Comparison of ENCODE assay signal across 8 cellular contexts in the genomic region with DNA sequence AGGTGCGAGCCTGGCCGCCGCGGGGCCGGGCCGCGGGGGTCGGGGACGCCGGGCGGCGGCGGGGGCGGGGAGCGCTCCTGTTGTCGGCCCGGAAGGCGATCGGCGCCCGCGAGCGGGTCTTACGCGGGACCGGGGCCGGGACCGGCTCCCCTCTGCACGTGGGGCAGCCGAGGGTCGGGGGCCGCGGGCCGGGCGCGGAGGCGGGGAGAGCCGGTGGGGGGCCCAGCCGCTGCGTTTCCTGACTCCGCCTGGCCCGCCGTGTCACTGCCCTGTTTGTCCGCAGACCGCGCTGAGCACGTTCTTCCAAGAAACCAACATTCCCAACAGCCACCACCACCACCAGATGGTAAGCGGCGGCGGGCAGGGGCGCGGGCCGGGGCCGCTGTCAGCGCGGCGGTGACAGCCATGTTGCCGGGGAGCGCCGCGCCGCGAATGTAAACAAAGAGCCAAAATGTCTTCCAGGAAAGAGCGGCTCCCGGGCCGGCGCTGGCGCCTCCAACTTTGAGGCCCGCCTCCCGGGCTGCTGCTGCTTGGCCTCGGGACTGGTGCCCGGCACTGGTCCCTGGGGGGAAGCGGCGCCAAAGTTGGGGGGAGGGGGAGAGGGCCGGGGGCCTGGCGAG. TPM values are rescaled to one million over a fixed set of nuclear protein-coding genes. Genes with fewer than 3 reads are reported as not detected.
A peak's percentile ranks its signal among the peaks of the same experiment; 100 is the strongest.
DNase-seq lines count a peak whose midpoint lies in the region; ATAC-seq and TF ChIP-seq lines count a peak whose summit lies in the region.

No MANE protein-coding gene starts in this region.

- H3K36me3 Mint-ChIP-seq in activated T-helper 17 cell treated with anti-CD3 and anti-CD28 coated beads, Interleukin-2, amount 50 U/mL, for 72 hours (ENCODE audit: low read depth): peaks cover 58% of the 10 kb centered on the region
- H3K36me3 Mint-ChIP-seq in nephron progenitor cell (ENCODE audit: low read depth): peaks cover 16% of the 10 kb centered on the region

- peak; percentile 60 to 70 for DNase-seq in NCI-H2081 (lab: John Stamatoyannopoulos, UW)
- no peak for DNase-seq in NCI-H2081 treated with DMSO at 0.1 percent for 48 hours (lab: John Stamatoyannopoulos, UW)
- peak; percentile 29 for DNase-seq in NCI-H226
- DNase-seq in fibroblast of peridontal ligament (ENCODE audit: extremely low read depth): peak; percentile 50
- DNase-seq in nephron progenitor cell: peak; percentile 73
- no peak for DNase-seq in OCI-M2 (lab: John Stamatoyannopoulos, UW; ENCODE audit: unreplicated experiment)

- no peak for TF ChIP-seq CTCF in nephron progenitor cell (IDR thresholded peaks at IDR 0.05)

- peak overlapping the region; percentile 96 for H3K4me3 Mint-ChIP-seq in activated T-helper 17 cell treated with anti-CD3 and anti-CD28 coated beads, Interleukin-2, amount 50 U/mL, for 72 hours
- H3K4me3 Mint-ChIP-seq in nephron progenitor cell: peak overlapping the region; percentile 89

- H3K27ac Mint-ChIP-seq in activated T-helper 17 cell treated with anti-CD3 and anti-CD28 coated beads, Interleukin-2, amount 50 U/mL, for 72 hours: peak overlapping the region; percentile 96
- H3K27ac Mint-ChIP-seq in nephron progenitor cell: no peak overlapping the region

- ATAC-seq in activated T-helper 17 cell treated with anti-CD3 and anti-CD28 coated beads, Interleukin-2, amount 50 U/mL, for 72 hours (replicated peaks): no peak
- no peak for ATAC-seq in HG03565 (IDR thresholded peaks at IDR 0.05; ENCODE audit: unreplicated experiment)

- H3K4me1 Mint-ChIP-seq in activated T-helper 17 cell treated with anti-CD3 and anti-CD28 coated beads, Interleukin-2, amount 50 U/mL, for 72 hours: peaks cover 29% of the 10 kb centered on the region
- H3K4me1 Mint-ChIP-seq in nephron progenitor cell: peaks cover 61% of the 10 kb centered on the region

- no peaks in the 10 kb centered on the region for H3K9me3 Mint-ChIP-seq in activated T-helper 17 cell treated with anti-CD3 and anti-CD28 coated beads, Interleukin-2, amount 50 U/mL, for 72 hours
- no peaks in the 10 kb centered on the region for H3K9me3 Mint-ChIP-seq in nephron progenitor cell

- H3K27me3 Mint-ChIP-seq in activated T-helper 17 cell treated with anti-CD3 and anti-CD28 coated beads, Interleukin-2, amount 50 U/mL, for 72 hours: no peaks in the 10 kb centered on the region
- H3K27me3 Mint-ChIP-seq in nephron progenitor cell (ENCODE audit: low read depth, poor library complexity): peaks cover 7% of the 10 kb centered on the region

RNA-seq across cellular contexts. Expression of a gene that starts 0.6 kb away (rescaled TPM):
- 100 to 1,000 TPM; 173 to 187 TPM for total RNA-seq in activated T-helper 17 cell treated with anti-CD3 and anti-CD28 coated beads, Interleukin-2, amount 50 U/mL, for 72 hours

RNA-seq across cellular contexts. Expression of a gene that starts 25.4 kb away (rescaled TPM):
- 10 to 100 TPM; 15.5 to 17.4 TPM for total RNA-seq in activated T-helper 17 cell treated with anti-CD3 and anti-CD28 coated beads, Interleukin-2, amount 50 U/mL, for 72 hours

RNA-seq across cellular contexts. Expression of a gene that starts 42.3 kb away (rescaled TPM):
- total RNA-seq in activated T-helper 17 cell treated with anti-CD3 and anti-CD28 coated beads, Interleukin-2, amount 50 U/mL, for 72 hours: 1 to 10 TPM in 1 of 2 donors, under 1 TPM in 1; 0.85 to 2.1 TPM

Comparison
In these comparisons a context has a peak if more than half of its experiments do, and no peak if none do; other contexts are left out.
1. DNase-seq: peak in NCI-H2081 (2 of 2), NCI-H226 (single experiment), fibroblast of peridontal ligament (single experiment) and nephron progenitor cell (single experiment); none in NCI-H2081 treated with DMSO at 0.1 percent for 48 hours (single experiment) and OCI-M2 (single experiment).